ENCODE assay signal across 8 cellular contexts in genomic region chr13:109412232-109412935, GRCh38.
DNase-seq lines count a peak whose midpoint lies in the region; ATAC-seq lines count a peak whose summit lies in the region.

No MANE protein-coding gene starts in this region.

- peaks cover 21% of the 10 kb centered on the region for H3K27me3 ChIP-seq in SJSA1 (replicated peaks)

- H3K4me3 Mint-ChIP-seq in activated naive CD8-positive, alpha-beta T cell treated with anti-CD3 and anti-CD28 coated beads, Interleukin-2, amount 50 U/mL, for 24 hours, result no peak overlapping the region

- H3K4me3 ChIP-seq in SJSA1, result no peak overlapping the region

- peaks cover 8% of the 10 kb centered on the region for H3K4me1 ChIP-seq in SJSA1 (replicated peaks)

- ATAC-seq in left cardiac atrium, result peak; percentile 94 to 97
- ATAC-seq in sciatic nerve, result peak; percentile 78
- no peak for ATAC-seq in activated naive CD8-positive, alpha-beta T cell treated with anti-CD3 and anti-CD28 coated beads, Interleukin-2, amount 50 U/mL, for 24 hours
- ATAC-seq in HG02885 (IDR thresholded peaks at IDR 0.05; ENCODE audit: poor library complexity, unreplicated experiment), result no peak

- no peak overlapping the region for H3K27ac Mint-ChIP-seq in activated naive CD8-positive, alpha-beta T cell treated with anti-CD3 and anti-CD28 coated beads, Interleukin-2, amount 50 U/mL, for 24 hours

- intact Hi-C loops in left cardiac atrium (cut with DNase I), result no loop called here
- intact Hi-C loops in sciatic nerve (cut with DNase I), result no loop called here

- DNase-seq in DMS 273 (lab: John Stamatoyannopoulos, UW; ENCODE audit: unreplicated experiment), result peak; percentile 52
- DNase-seq in DMS 273 treated with DMSO at 0.1 percent for 48 hours (lab: John Stamatoyannopoulos, UW), result no peak
- peak; percentile 85 to 91 for DNase-seq in SJSA1 (ENCODE audit: low read depth in 1 of 2, low spot score in 2 of 2)
- peak; percentile 49 for DNase-seq in left cardiac atrium
- peak; percentile 65 for DNase-seq in sciatic nerve (ENCODE audit: low spot score)
- no peak for DNase-seq in NAMALWA (ENCODE audit: low spot score)
- no peak for DNase-seq in activated naive CD8-positive, alpha-beta T cell treated with anti-CD3 and anti-CD28 coated beads, Interleukin-2, amount 50 U/mL, for 24 hours

- peaks cover 12% of the 10 kb centered on the region for H3K27me3 Mint-ChIP-seq in activated naive CD8-positive, alpha-beta T cell treated with anti-CD3 and anti-CD28 coated beads, Interleukin-2, amount 50 U/mL, for 24 hours

- no peak overlapping the region for H3K27ac ChIP-seq in SJSA1

- no peaks in the 10 kb centered on the region for H3K9me3 Mint-ChIP-seq in activated naive CD8-positive, alpha-beta T cell treated with anti-CD3 and anti-CD28 coated beads, Interleukin-2, amount 50 U/mL, for 24 hours

- H3K4me1 Mint-ChIP-seq in activated naive CD8-positive, alpha-beta T cell treated with anti-CD3 and anti-CD28 coated beads, Interleukin-2, amount 50 U/mL, for 24 hours, result no peaks in the 10 kb centered on the region

- H3K36me3 Mint-ChIP-seq in activated naive CD8-positive, alpha-beta T cell treated with anti-CD3 and anti-CD28 coated beads, Interleukin-2, amount 50 U/mL, for 24 hours (ENCODE audit: low read depth), result no peaks in the 10 kb centered on the region

- no peaks in the 10 kb centered on the region for H3K36me3 ChIP-seq in SJSA1

- 0 out of 2 replicates have a peak, but pooled peaks cover 4% of the 10 kb centered on the region for H3K9me3 ChIP-seq in SJSA1 (replicated peaks)

Comparison
In these comparisons a context has a peak if more than half of its experiments do, and no peak if none do; other contexts are left out.
1. DNase-seq: peak in DMS 273 (single experiment), SJSA1 (2 of 2), left cardiac atrium (single experiment) and sciatic nerve (single experiment); none in DMS 273 treated with DMSO at 0.1 percent for 48 hours (single experiment), NAMALWA (single experiment) and activated naive CD8-positive, alpha-beta T cell treated with anti-CD3 and anti-CD28 coated beads, Interleukin-2, amount 50 U/mL, for 24 hours (single experiment).
2. ATAC-seq: peak in left cardiac atrium (2 of 2) and sciatic nerve (single experiment); none in activated naive CD8-positive, alpha-beta T cell treated with anti-CD3 and anti-CD28 coated beads, Interleukin-2, amount 50 U/mL, for 24 hours (single experiment) and HG02885 (single experiment).